ENCODE assay signal across 31 cellular contexts in genomic region chr3:46707601-46708011, GRCh38. TPM values are rescaled to one million over a fixed set of nuclear protein-coding genes. Genes with fewer than 3 reads are reported as not detected.
DNase-seq lines count a peak whose midpoint lies in the region; TF ChIP-seq lines count a peak whose summit lies in the region.
"Had no signal": no experiment of that assay in that cellular context is flagged by ENCODE, and none has a peak within 500 bp of the region (broad histone marks: within the 10 kb centered on the region; RNA-seq: fewer than 3 reads in every experiment).

No MANE protein-coding gene starts in this region.

- no peaks in the 10 kb centered on the region for H4K20me1 ChIP-seq in osteoblast (ENCODE audit: insufficient read depth, low read length)

- no peaks in the 10 kb centered on the region for H3K9me3 ChIP-seq in osteoblast (ENCODE audit: low read depth, low read length)
- H3K9me3 ChIP-seq: A549, left lung, neutrophil, SJCRH30 had no signal

- TF ChIP-seq CTCF in osteoblast (IDR thresholded peaks at IDR 0.05; ENCODE audit: extremely low read depth, low read depth, low read length) = no peak

- intact Hi-C loops in posterior cingulate gyrus (cut with DNase I) = no loop called here

- no peak overlapping the region for H2AFZ ChIP-seq in osteoblast (ENCODE audit: low read length)

- no peak overlapping the region for H3K4me3 Mint-ChIP-seq in activated T-cell treated with anti-CD3 and anti-CD28 coated beads, Interleukin-2, amount 50 U/mL, for 24 hours
- H3K4me3 Mint-ChIP-seq: CD4-positive, alpha-beta memory T cell; IgD-negative memory B cell; mesothelial cell of epicardium; stimulated activated naive B cell treated with anti-CD40 and anti-IgM and Interleukin-4, amounts not matched to agents 10 μg/mL and 1 μg/mL and 100 μg/mL, for 72 hours had no signal

- H3K4me2 ChIP-seq in osteoblast (ENCODE audit: insufficient read depth, low read length) = no peak overlapping the region
- H3K4me2 ChIP-seq: A549 had no signal

- H3K27ac Mint-ChIP-seq in activated T-cell treated with anti-CD3 and anti-CD28 coated beads, Interleukin-2, amount 50 U/mL, for 24 hours = no peak overlapping the region
- H3K27ac Mint-ChIP-seq: IgD-negative memory B cell; mesothelial cell of epicardium; stimulated activated naive B cell treated with anti-CD40 and anti-IgM and Interleukin-4, amounts not matched to agents 10 μg/mL and 1 μg/mL and 100 μg/mL, for 72 hours had no signal

- peaks cover 5% of the 10 kb centered on the region for H3K27me3 ChIP-seq in osteoblast (ENCODE audit: insufficient read depth, low read length)
- H3K27me3 ChIP-seq: SJCRH30 had no signal

- no peaks in the 10 kb centered on the region for H3K36me3 Mint-ChIP-seq in activated T-cell treated with anti-CD3 and anti-CD28 coated beads, Interleukin-2, amount 50 U/mL, for 24 hours (ENCODE audit: low read depth)
- H3K36me3 Mint-ChIP-seq: IgD-negative memory B cell; mesothelial cell of epicardium; stimulated activated naive B cell treated with anti-CD40 and anti-IgM and Interleukin-4, amounts not matched to agents 10 μg/mL and 1 μg/mL and 100 μg/mL, for 72 hours had no signal

- H3K27me3 Mint-ChIP-seq in activated T-cell treated with anti-CD3 and anti-CD28 coated beads, Interleukin-2, amount 50 U/mL, for 24 hours = no peaks in the 10 kb centered on the region

- no peak overlapping the region for H3K27ac ChIP-seq in osteoblast (ENCODE audit: low read depth, low read length)
- H3K27ac ChIP-seq: A549, epithelial cell of prostate, left lung, neutrophil, SJCRH30 had no signal

- DNase-seq in activated T-cell treated with anti-CD3 and anti-CD28 coated beads, Interleukin-2, amount 50 U/mL, for 24 hours = peak; percentile 22
- DNase-seq in activated T-cell treated with anti-CD3 and anti-CD28 coated beads, Interleukin-2, amount 50 U/mL, for 48 hours = no peak
- DNase-seq in stimulated activated CD4-positive, alpha-beta T cell treated with anti-CD3 and anti-CD28 coated beads, Interleukin-15, amount 100 ng/mL, for 24 hours = peak; percentile 0
- DNase-seq in stimulated activated CD4-positive, alpha-beta T cell treated with anti-CD3 and anti-CD28 coated beads, Interleukin-2, amount 100 ng/mL, for 24 hours = no peak
- DNase-seq in posterior cingulate gyrus = peak in 6 of 10 donors; percentile 1 to 79 (median 31)
- DNase-seq in SIG-M5 treated with dmso at 0.1 percent for 504 hours (lab: John Stamatoyannopoulos, UW; ENCODE audit: unreplicated experiment) = no peak
- no peak for DNase-seq in osteoblast (ENCODE audit: insufficient read length, low spot score, missing footprints)
- no peak for DNase-seq in NCI-H2227 (lab: John Stamatoyannopoulos, UW; ENCODE audit: unreplicated experiment)
- DNase-seq: activated CD4-positive, alpha-beta T cell treated with anti-CD3 and anti-CD28 coated beads for 48 hours; AML-193; caudate nucleus; CD4-positive, alpha-beta memory T cell; cortex of kidney; DND-41; effector memory CD4-positive, alpha-beta T cell; GF-D8; MV-4-11; NCI-H1436; NCI-H774; SJCRH30; stimulated activated naive B cell treated with anti-CD40 and anti-IgM and Interleukin-4, amounts not matched to agents 10 μg/mL and 1 μg/mL and 100 μg/mL, for 72 hours; substantia nigra; SW 1271 had no signal

- H3K36me3 ChIP-seq in osteoblast (ENCODE audit: insufficient read depth, low read length) = no peaks in the 10 kb centered on the region
- H3K36me3 ChIP-seq: left lung, neutrophil, SJCRH30 had no signal

- no peaks in the 10 kb centered on the region for H3K4me1 ChIP-seq in osteoblast (ENCODE audit: insufficient read depth, low read length)
- H3K4me1 ChIP-seq: A549, left lung, SJCRH30 had no signal

- H3K4me1 Mint-ChIP-seq in activated T-cell treated with anti-CD3 and anti-CD28 coated beads, Interleukin-2, amount 50 U/mL, for 24 hours (ENCODE audit: low read depth) = no peaks in the 10 kb centered on the region
- H3K4me1 Mint-ChIP-seq: IgD-negative memory B cell had no signal

- H3K4me3 ChIP-seq in osteoblast (ENCODE audit: insufficient read depth, low read length) = no peak overlapping the region
- H3K4me3 ChIP-seq: A549, left lung, SJCRH30 had no signal

- no peaks in the 10 kb centered on the region for H3K79me2 ChIP-seq in osteoblast (ENCODE audit: insufficient read depth, low read length)

- no peaks in the 10 kb centered on the region for H3K9me3 Mint-ChIP-seq in activated T-cell treated with anti-CD3 and anti-CD28 coated beads, Interleukin-2, amount 50 U/mL, for 24 hours
- H3K9me3 Mint-ChIP-seq: CD4-positive, alpha-beta memory T cell; IgD-negative memory B cell; mesothelial cell of epicardium; stimulated activated naive B cell treated with anti-CD40 and anti-IgM and Interleukin-4, amounts not matched to agents 10 μg/mL and 1 μg/mL and 100 μg/mL, for 72 hours had no signal

RNA-seq across cellular contexts. Expression of gene TMIE, which starts 6.4 kb away (rescaled TPM):
- under 0.01 TPM in 2 replicates for total RNA-seq in osteoblast

RNA-seq across cellular contexts. Expression of gene PRSS50, which starts 10.1 kb away (rescaled TPM):
- not detected in 2 replicates for total RNA-seq in osteoblast
- total RNA-seq: CD4-positive, alpha-beta memory T cell; pulmonary artery endothelial cell; SJCRH30; skeletal muscle tissue had no signal

RNA-seq across cellular contexts. Expression of gene ALS2CL, which starts 14.1 kb away (rescaled TPM):
- 1.1 and 1.8 TPM in 2 replicates for total RNA-seq in osteoblast

Comparison
In these comparisons a context has a peak if more than half of its experiments do, and no peak if none do; other contexts are left out.
1. DNase-seq: peak in activated T-cell treated with anti-CD3 and anti-CD28 coated beads, Interleukin-2, amount 50 U/mL, for 24 hours (single experiment), stimulated activated CD4-positive, alpha-beta T cell treated with anti-CD3 and anti-CD28 coated beads, Interleukin-15, amount 100 ng/mL, for 24 hours (single experiment) and posterior cingulate gyrus (6 of 10); none in activated T-cell treated with anti-CD3 and anti-CD28 coated beads, Interleukin-2, amount 50 U/mL, for 48 hours (0 of 2), stimulated activated CD4-positive, alpha-beta T cell treated with anti-CD3 and anti-CD28 coated beads, Interleukin-2, amount 100 ng/mL, for 24 hours (0 of 2), SIG-M5 treated with dmso at 0.1 percent for 504 hours (single experiment), osteoblast (single experiment) and NCI-H2227 (single experiment).